ENCODE assay signal across 1 cellular context in genomic region chr9:115035872-115036612, GRCh38.
TF ChIP-seq lines count a peak whose summit lies in the region.

No MANE protein-coding gene starts in this region.

TF ChIP-seq in GM23338, 12 proteins besides CTCF, POLR2A, EP300 and RAD21 (continued from another document):
- TF ChIP-seq, protein P1, sequence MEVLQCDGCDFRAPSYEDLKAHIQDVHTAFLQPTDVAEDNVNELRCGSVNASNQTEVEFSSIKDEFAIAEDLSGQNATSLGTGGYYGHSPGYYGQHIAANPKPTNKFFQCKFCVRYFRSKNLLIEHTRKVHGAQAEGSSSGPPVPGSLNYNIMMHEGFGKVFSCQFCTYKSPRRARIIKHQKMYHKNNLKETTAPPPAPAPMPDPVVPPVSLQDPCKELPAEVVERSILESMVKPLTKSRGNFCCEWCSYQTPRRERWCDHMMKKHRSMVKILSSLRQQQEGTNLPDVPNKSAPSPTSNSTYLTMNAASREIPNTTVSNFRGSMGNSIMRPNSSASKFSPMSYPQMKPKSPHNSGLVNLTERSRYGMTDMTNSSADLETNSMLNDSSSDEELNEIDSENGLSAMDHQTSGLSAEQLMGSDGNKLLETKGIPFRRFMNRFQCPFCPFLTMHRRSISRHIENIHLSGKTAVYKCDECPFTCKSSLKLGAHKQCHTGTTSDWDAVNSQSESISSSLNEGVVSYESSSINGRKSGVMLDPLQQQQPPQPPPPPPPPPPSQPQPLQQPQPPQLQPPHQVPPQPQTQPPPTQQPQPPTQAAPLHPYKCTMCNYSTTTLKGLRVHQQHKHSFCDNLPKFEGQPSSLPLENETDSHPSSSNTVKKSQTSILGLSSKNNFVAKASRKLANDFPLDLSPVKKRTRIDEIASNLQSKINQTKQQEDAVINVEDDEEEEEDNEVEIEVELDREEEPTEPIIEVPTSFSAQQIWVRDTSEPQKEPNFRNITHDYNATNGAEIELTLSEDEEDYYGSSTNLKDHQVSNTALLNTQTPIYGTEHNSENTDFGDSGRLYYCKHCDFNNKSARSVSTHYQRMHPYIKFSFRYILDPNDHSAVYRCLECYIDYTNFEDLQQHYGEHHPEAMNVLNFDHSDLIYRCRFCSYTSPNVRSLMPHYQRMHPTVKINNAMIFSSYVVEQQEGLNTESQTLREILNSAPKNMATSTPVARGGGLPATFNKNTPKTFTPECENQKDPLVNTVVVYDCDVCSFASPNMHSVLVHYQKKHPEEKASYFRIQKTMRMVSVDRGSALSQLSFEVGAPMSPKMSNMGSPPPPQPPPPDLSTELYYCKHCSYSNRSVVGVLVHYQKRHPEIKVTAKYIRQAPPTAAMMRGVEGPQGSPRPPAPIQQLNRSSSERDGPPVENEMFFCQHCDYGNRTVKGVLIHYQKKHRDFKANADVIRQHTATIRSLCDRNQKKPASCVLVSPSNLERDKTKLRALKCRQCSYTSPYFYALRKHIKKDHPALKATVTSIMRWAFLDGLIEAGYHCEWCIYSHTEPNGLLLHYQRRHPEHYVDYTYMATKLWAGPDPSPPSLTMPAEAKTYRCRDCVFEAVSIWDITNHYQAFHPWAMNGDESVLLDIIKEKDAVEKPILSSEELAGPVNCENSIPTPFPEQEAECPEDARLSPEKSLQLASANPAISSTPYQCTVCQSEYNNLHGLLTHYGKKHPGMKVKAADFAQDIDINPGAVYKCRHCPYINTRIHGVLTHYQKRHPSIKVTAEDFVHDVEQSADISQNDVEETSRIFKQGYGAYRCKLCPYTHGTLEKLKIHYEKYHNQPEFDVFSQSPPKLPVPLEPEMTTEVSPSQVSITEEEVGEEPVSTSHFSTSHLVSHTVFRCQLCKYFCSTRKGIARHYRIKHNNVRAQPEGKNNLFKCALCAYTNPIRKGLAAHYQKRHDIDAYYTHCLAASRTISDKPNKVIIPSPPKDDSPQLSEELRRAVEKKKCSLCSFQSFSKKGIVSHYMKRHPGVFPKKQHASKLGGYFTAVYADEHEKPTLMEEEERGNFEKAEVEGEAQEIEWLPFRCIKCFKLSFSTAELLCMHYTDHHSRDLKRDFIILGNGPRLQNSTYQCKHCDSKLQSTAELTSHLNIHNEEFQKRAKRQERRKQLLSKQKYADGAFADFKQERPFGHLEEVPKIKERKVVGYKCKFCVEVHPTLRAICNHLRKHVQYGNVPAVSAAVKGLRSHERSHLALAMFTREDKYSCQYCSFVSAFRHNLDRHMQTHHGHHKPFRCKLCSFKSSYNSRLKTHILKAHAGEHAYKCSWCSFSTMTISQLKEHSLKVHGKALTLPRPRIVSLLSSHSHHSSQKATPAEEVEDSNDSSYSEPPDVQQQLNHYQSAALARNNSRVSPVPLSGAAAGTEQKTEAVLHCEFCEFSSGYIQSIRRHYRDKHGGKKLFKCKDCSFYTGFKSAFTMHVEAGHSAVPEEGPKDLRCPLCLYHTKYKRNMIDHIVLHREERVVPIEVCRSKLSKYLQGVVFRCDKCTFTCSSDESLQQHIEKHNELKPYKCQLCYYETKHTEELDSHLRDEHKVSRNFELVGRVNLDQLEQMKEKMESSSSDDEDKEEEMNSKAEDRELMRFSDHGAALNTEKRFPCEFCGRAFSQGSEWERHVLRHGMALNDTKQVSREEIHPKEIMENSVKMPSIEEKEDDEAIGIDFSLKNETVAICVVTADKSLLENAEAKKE (CRISPR knock-in tag; IDR thresholded peaks at IDR 0.05): no peak
- TF ChIP-seq, protein P2, sequence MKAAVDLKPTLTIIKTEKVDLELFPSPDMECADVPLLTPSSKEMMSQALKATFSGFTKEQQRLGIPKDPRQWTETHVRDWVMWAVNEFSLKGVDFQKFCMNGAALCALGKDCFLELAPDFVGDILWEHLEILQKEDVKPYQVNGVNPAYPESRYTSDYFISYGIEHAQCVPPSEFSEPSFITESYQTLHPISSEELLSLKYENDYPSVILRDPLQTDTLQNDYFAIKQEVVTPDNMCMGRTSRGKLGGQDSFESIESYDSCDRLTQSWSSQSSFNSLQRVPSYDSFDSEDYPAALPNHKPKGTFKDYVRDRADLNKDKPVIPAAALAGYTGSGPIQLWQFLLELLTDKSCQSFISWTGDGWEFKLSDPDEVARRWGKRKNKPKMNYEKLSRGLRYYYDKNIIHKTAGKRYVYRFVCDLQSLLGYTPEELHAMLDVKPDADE (IDR thresholded peaks at IDR 0.05): no peak
- TF ChIP-seq ZNF331 (CRISPR knock-in tag; IDR thresholded peaks at IDR 0.05; ENCODE audit: low read depth) (no peak), EZH2 (IDR thresholded peaks at IDR 0.05; ENCODE audit: low read depth, unreplicated experiment) (no peak), NANOG (IDR thresholded peaks at IDR 0.05; ENCODE audit: borderline replicate concordance) (no peak), STAT1 (IDR thresholded peaks at IDR 0.05; ENCODE audit: unreplicated experiment) (no peak), POLR2AphosphoS5 (IDR thresholded peaks at IDR 0.05; ENCODE audit: low read depth) (no peak), EZH2phosphoT487 (IDR thresholded peaks at IDR 0.05; ENCODE audit: unreplicated experiment) (no peak), ZNF114 (CRISPR knock-in tag; IDR thresholded peaks at IDR 0.05) (no peak)
